ENCODE assay signal across 14 cellular contexts in the genomic region with DNA sequence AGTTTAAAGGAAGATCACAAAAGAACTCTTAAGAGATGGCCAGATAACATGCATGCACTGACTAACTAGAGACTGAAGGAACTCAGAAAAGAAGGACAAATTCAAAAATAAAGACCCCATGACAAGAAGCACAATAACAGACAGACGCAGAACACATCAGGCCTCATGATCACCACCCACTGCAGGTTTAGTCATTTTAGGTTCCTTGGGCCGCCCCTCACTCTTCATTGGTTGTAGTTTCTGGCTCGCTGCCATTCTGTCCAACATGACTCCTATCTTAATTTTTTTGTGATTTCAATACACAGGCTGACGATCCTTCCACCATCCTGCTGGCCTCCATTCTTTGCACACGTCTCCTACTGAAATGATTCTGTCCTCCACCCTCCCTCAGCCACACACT. TPM values are rescaled to one million over a fixed set of nuclear protein-coding genes. Genes with fewer than 3 reads are reported as not detected.
DNase-seq lines count a peak whose midpoint lies in the region; ATAC-seq, FAIRE-seq and TF ChIP-seq lines count a peak whose summit lies in the region.
"Had no signal": no experiment of that assay in that cellular context is flagged by ENCODE, and none has a peak within 500 bp of the region (broad histone marks: within the 10 kb centered on the region; RNA-seq: fewer than 3 reads in every experiment).

No MANE protein-coding gene starts in this region.

- no peaks in the 10 kb centered on the region for H3K9me3 ChIP-seq in WERI-Rb-1 (ENCODE audit: severe bottlenecking)
- H3K9me3 ChIP-seq in esophagus muscularis mucosa = no peaks in the 10 kb centered on the region

- no peak for TF ChIP-seq CTCF in omental fat pad (IDR thresholded peaks at IDR 0.05)
- no peak for TF ChIP-seq CTCF in WERI-Rb-1 (IDR thresholded peaks at IDR 0.05; ENCODE audit: low read depth, low read length)
- no peak for TF ChIP-seq CTCF in esophagus muscularis mucosa (IDR thresholded peaks at IDR 0.05)

- intact Hi-C loops in esophagus muscularis mucosa (cut with DNase I) = no loop called here

- peak; percentile 63 for DNase-seq in COLO829 (ENCODE audit: low spot score)
- peak; percentile 1 for DNase-seq in MV-4-11 (lab: John Stamatoyannopoulos, UW)
- peak; percentile 20 for DNase-seq in dedifferentiated amniotic fluid mesenchymal stem cell (ENCODE audit: extremely low spot score)
- peak; percentile 48 for DNase-seq in omental fat pad (ENCODE audit: low spot score)
- no peak for DNase-seq in mucosa of gallbladder (ENCODE audit: low spot score)
- DNase-seq in WERI-Rb-1 = no peak
- DNase-seq in esophagus muscularis mucosa (ENCODE audit: extremely low spot score) = no peak
- DNase-seq in frontal cortex (ENCODE audit: low spot score in 2 of 2) = no peak
- DNase-seq: NCI-H2029, PC-3 had no signal

- H3K36me3 ChIP-seq in WERI-Rb-1 (no peaks in the 10 kb centered on the region), esophagus muscularis mucosa (peaks cover 0 to 4% (median 0%) of the 10 kb centered on the region in 4 donors)

- no peak for FAIRE-seq in frontal cortex (lab: Jason Lieb, UNC)
- FAIRE-seq: HTR-8/SVneo had no signal

- peaks cover 23 to 44% (median 40%) of the 10 kb centered on the region in 4 donors for H3K4me1 ChIP-seq in esophagus muscularis mucosa

- ATAC-seq in omental fat pad (ENCODE audit: low FRiP score) = no peak
- ATAC-seq: PC-3 had no signal

- H3K4me3 ChIP-seq in WERI-Rb-1 (ENCODE audit: low read depth, low read length) (no peak overlapping the region), esophagus muscularis mucosa (no peak overlapping the region)

- WGBS in esophagus muscularis mucosa = 86% methylated on average over 5 of the region's 5 CpGs

- TF ChIP-seq EP300 in esophagus muscularis mucosa (IDR thresholded peaks at IDR 0.05) = no peak

- H3K27ac ChIP-seq in WERI-Rb-1 (no peak overlapping the region), esophagus muscularis mucosa (replicated peaks in 1 of 4) (peak overlapping the region in 2 of 4 donors; percentile 5 to 52)

- H3K27me3 ChIP-seq in WERI-Rb-1 (ENCODE audit: insufficient read depth, low read depth, severe bottlenecking) (no peaks in the 10 kb centered on the region), esophagus muscularis mucosa (no peaks in the 10 kb centered on the region)

- TF ChIP-seq POLR2A in esophagus muscularis mucosa (IDR thresholded peaks at IDR 0.05; ENCODE audit: low read depth) = no peak

RNA-seq across cellular contexts. Expression of a gene that starts 21.6 kb away (rescaled TPM):
- total RNA-seq in omental fat pad = 10 to 100 TPM; 36.1 to 78.3 (median 48.2) TPM
- total RNA-seq in mucosa of gallbladder = 94.5 TPM
- total RNA-seq in esophagus muscularis mucosa = 10 to 100 TPM; 43.2 to 81.4 (median 49.9) TPM
- total RNA-seq in frontal cortex = 82.7 TPM

RNA-seq across cellular contexts. Expression of a gene that starts 46.8 kb away (rescaled TPM):
- not detected for total RNA-seq in omental fat pad
- total RNA-seq in mucosa of gallbladder = not detected
- not detected for total RNA-seq in esophagus muscularis mucosa
- 0.41 TPM for total RNA-seq in frontal cortex
- total RNA-seq: liver, PC-3, posterior vena cava, WTC11 had no signal

Comparison
In these comparisons a context has a peak if more than half of its experiments do, and no peak if none do; other contexts are left out.
1. DNase-seq: peak in COLO829 (single experiment), MV-4-11 (single experiment), dedifferentiated amniotic fluid mesenchymal stem cell (single experiment) and omental fat pad (single experiment); none in mucosa of gallbladder (single experiment), WERI-Rb-1 (single experiment), esophagus muscularis mucosa (single experiment) and frontal cortex (0 of 2).